ENCODE assay signal across 21 cellular contexts in the genomic region with DNA sequence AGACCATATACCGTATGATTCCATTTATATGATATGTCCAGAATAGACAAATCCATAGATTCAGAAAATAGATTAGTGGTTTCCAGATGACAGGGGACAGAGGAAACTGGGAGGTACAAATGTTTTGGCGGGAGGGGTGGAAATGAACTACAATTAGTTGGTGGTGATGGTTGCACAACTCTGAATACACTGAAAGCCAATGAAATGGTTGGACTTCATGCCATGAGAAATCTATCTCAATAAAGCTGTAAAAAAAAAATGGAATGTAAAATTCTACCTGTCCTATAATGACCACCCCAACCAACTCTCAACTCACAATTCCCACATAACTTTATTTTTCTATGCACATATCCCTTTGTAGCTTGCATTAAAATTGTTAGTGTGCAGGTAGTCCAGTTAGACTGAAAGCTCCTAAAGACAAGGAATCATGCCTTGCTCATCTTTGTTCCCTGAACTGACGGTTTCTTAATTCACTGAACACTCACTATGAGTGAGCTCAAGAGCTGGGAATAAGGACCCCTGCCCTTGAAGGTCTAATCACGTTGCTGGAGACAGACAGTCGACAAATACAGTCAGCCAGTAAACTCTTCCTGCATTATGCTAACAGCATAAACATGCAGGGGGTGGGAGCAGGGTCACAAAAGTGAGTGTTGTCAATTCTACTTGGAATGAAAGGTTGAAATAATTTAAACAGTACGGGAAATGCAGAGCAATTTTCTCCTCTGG. TPM values are rescaled to one million over a fixed set of nuclear protein-coding genes. Genes with fewer than 3 reads are reported as not detected.
DNase-seq lines count a peak whose midpoint lies in the region; ATAC-seq, FAIRE-seq and TF ChIP-seq lines count a peak whose summit lies in the region.
"Had no signal": no experiment of that assay in that cellular context is flagged by ENCODE, and none has a peak within 500 bp of the region (broad histone marks: within the 10 kb centered on the region; RNA-seq: fewer than 3 reads in every experiment).

No MANE protein-coding gene starts in this region.

- H3K4me3 ChIP-seq in CD8-positive, alpha-beta memory T cell (ENCODE audit: low read length): no peak overlapping the region
- peak overlapping the region; percentile 76 to 78 for H3K4me3 ChIP-seq in kidney (ENCODE audit: low read length in 2 of 2)
- H3K4me3 ChIP-seq: BLaER1, GM12878, tibial nerve had no signal

- no peak for TF ChIP-seq CTCF in kidney (IDR thresholded peaks at IDR 0.05; ENCODE audit: borderline replicate concordance, extremely low read depth, insufficient read depth)

- no peaks in the 10 kb centered on the region for H3K9me3 Mint-ChIP-seq in CD8-positive, alpha-beta memory T cell
- H3K9me3 Mint-ChIP-seq in activated T-helper 1 cell treated with anti-CD3 and anti-CD28 coated beads, Interleukin-12 subunit alpha, Interleukin-12 subunit beta, Interleukin-2, Interleukin-4 antibody, amounts not matched to agents 30 ng/mL and 10 ng/mL and 1 ng/mL, durations not matched to agents 14 hours and 24 hours and 36 hours: no peaks in the 10 kb centered on the region

- peaks cover 15% of the 10 kb centered on the region for H3K4me1 ChIP-seq in CD8-positive, alpha-beta memory T cell (ENCODE audit: insufficient read depth, low read length)
- H3K4me1 ChIP-seq in kidney (ENCODE audit: control insufficient read depth in 1 of 2, insufficient read depth in 1 of 2, low read depth in 1 of 2, low read length in 2 of 2): peaks cover 5% of the 10 kb centered on the region in 2 donors

- no peak for DNase-seq in CD8-positive, alpha-beta memory T cell
- DNase-seq in NCI-H2227 treated with DMSO at 0.1 percent for 48 hours (lab: John Stamatoyannopoulos, UW): peak; percentile 57
- DNase-seq in kidney: no peak
- DNase-seq in renal cortical epithelial cell (ENCODE audit: low read depth): peak; percentile 81
- no peak for DNase-seq in NCI-H1694 (lab: John Stamatoyannopoulos, UW)
- DNase-seq in activated T-helper 1 cell treated with anti-CD3 and anti-CD28 coated beads, Interleukin-12 subunit alpha, Interleukin-12 subunit beta, Interleukin-2, Interleukin-4 antibody, amounts not matched to agents 30 ng/mL and 10 ng/mL and 1 ng/mL, durations not matched to agents 14 hours and 24 hours and 36 hours (ENCODE audit: low spot score): no peak
- DNase-seq: activated CD4-positive, alpha-beta T cell treated with anti-CD3 and anti-CD28 coated beads for 4 hours; activated gamma-delta T cell treated with Interleukin-2 at 50 U/mL for 16 hours; effector CD4-positive, alpha-beta T cell; NCI-H1417 treated with DMSO at 0.1 percent for 48 hours; NCI-H345; occipital lobe; RPMI8226 had no signal

- no peak for FAIRE-seq in kidney (lab: Jason Lieb, UNC)
- FAIRE-seq: GM12878, H1, TTC549 had no signal

- peak overlapping the region; percentile 22 to 79 for H3K9ac ChIP-seq in kidney (ENCODE audit: low read length in 2 of 2)
- H3K9ac ChIP-seq: BLaER1 had no signal

- CTCF ChIA-PET in CD8-positive, alpha-beta memory T cell (lab: Charles Lee): interaction anchor here (1.0 kb wide), 1 partner anchor 73 kb away, joined by 3 read pairs; no protein-coding TSS in a partner anchor

- POLR2A ChIA-PET in CD8-positive, alpha-beta memory T cell (lab: Charles Lee): no interaction called here

- H3K36me3 ChIP-seq in CD8-positive, alpha-beta memory T cell (ENCODE audit: insufficient read depth, low read length): no peaks in the 10 kb centered on the region
- no peaks in the 10 kb centered on the region for H3K36me3 ChIP-seq in kidney (ENCODE audit: control insufficient read depth in 1 of 2, insufficient read depth in 2 of 2, low read length in 2 of 2)
- H3K36me3 ChIP-seq: BLaER1, esophagus muscularis mucosa, tibial nerve had no signal

- H3K27ac ChIP-seq in CD8-positive, alpha-beta memory T cell (ENCODE audit: low read depth, low read length): no peak overlapping the region
- H3K27ac ChIP-seq in kidney (ENCODE audit: low read depth in 2 of 2, low read length in 2 of 2): peak overlapping the region; percentile 33 to 73
- H3K27ac ChIP-seq: BLaER1, esophagus muscularis mucosa, tibial nerve had no signal

- peaks cover 2 to 8% of the 10 kb centered on the region in 2 donors for H3K27me3 Mint-ChIP-seq in CD8-positive, alpha-beta memory T cell
- H3K27me3 Mint-ChIP-seq in activated T-helper 1 cell treated with anti-CD3 and anti-CD28 coated beads, Interleukin-12 subunit alpha, Interleukin-12 subunit beta, Interleukin-2, Interleukin-4 antibody, amounts not matched to agents 30 ng/mL and 10 ng/mL and 1 ng/mL, durations not matched to agents 14 hours and 24 hours and 36 hours (ENCODE audit: insufficient read depth): peaks cover 42% of the 10 kb centered on the region

- H3K4me3 Mint-ChIP-seq in CD8-positive, alpha-beta memory T cell: peak overlapping the region in 4 of 7 donors; percentile 1 to 49 (median 15)
- no peak overlapping the region for H3K4me3 Mint-ChIP-seq in activated T-helper 1 cell treated with anti-CD3 and anti-CD28 coated beads, Interleukin-12 subunit alpha, Interleukin-12 subunit beta, Interleukin-2, Interleukin-4 antibody, amounts not matched to agents 30 ng/mL and 10 ng/mL and 1 ng/mL, durations not matched to agents 14 hours and 24 hours and 36 hours

- no peak for ATAC-seq in HG03565 (IDR thresholded peaks at IDR 0.05; ENCODE audit: unreplicated experiment)
- ATAC-seq: GM12878 had no signal

- no peak overlapping the region for H3K27ac Mint-ChIP-seq in CD8-positive, alpha-beta memory T cell
- H3K27ac Mint-ChIP-seq in activated T-helper 1 cell treated with anti-CD3 and anti-CD28 coated beads, Interleukin-12 subunit alpha, Interleukin-12 subunit beta, Interleukin-2, Interleukin-4 antibody, amounts not matched to agents 30 ng/mL and 10 ng/mL and 1 ng/mL, durations not matched to agents 14 hours and 24 hours and 36 hours: no peak overlapping the region

- intact Hi-C loops in kidney (cut with DNase I): no loop called here
- intact Hi-C loops in activated T-helper 1 cell treated with anti-CD3 and anti-CD28 coated beads, Interleukin-12 subunit alpha, Interleukin-12 subunit beta, Interleukin-2, Interleukin-4 antibody, amounts not matched to agents 30 ng/mL and 10 ng/mL and 1 ng/mL, durations not matched to agents 14 hours and 24 hours and 36 hours (cut with micrococcal nuclease): no loop called here

- H3K36me3 Mint-ChIP-seq in CD8-positive, alpha-beta memory T cell: no peaks in the 10 kb centered on the region
- no peaks in the 10 kb centered on the region for H3K36me3 Mint-ChIP-seq in activated T-helper 1 cell treated with anti-CD3 and anti-CD28 coated beads, Interleukin-12 subunit alpha, Interleukin-12 subunit beta, Interleukin-2, Interleukin-4 antibody, amounts not matched to agents 30 ng/mL and 10 ng/mL and 1 ng/mL, durations not matched to agents 14 hours and 24 hours and 36 hours (ENCODE audit: low read depth)

- no peaks in the 10 kb centered on the region for H3K27me3 ChIP-seq in CD8-positive, alpha-beta memory T cell (ENCODE audit: insufficient read depth, low read length, poor library complexity, severe bottlenecking)
- H3K27me3 ChIP-seq: BLaER1, tibial nerve had no signal

- no peaks in the 10 kb centered on the region for H3K9me3 ChIP-seq in CD8-positive, alpha-beta memory T cell (ENCODE audit: low read length)
- H3K9me3 ChIP-seq in kidney (ENCODE audit: control insufficient read depth in 1 of 2, low read length in 2 of 2): no peaks in the 10 kb centered on the region
- H3K9me3 ChIP-seq: esophagus muscularis mucosa, tibial nerve had no signal

- H3K4me1 Mint-ChIP-seq in CD8-positive, alpha-beta memory T cell: peaks cover 23 to 36% (median 23%) of the 10 kb centered on the region in 3 donors
- peaks cover 17% of the 10 kb centered on the region for H3K4me1 Mint-ChIP-seq in activated T-helper 1 cell treated with anti-CD3 and anti-CD28 coated beads, Interleukin-12 subunit alpha, Interleukin-12 subunit beta, Interleukin-2, Interleukin-4 antibody, amounts not matched to agents 30 ng/mL and 10 ng/mL and 1 ng/mL, durations not matched to agents 14 hours and 24 hours and 36 hours (ENCODE audit: low read depth)

RNA-seq across cellular contexts. Expression of a gene that starts 1.4 kb away (rescaled TPM):
- not detected for total RNA-seq in CD8-positive, alpha-beta memory T cell
- not detected for polyA plus RNA-seq in CD8-positive, alpha-beta memory T cell
- 110 TPM for total RNA-seq in kidney
- 22.1 TPM for polyA plus RNA-seq in kidney (ENCODE audit: insufficient read depth, low read depth, low replicate concordance)
- total RNA-seq in renal cortical epithelial cell: 286 and 494 TPM in 2 replicates
- total RNA-seq in activated T-helper 1 cell treated with anti-CD3 and anti-CD28 coated beads, Interleukin-12 subunit alpha, Interleukin-12 subunit beta, Interleukin-2, Interleukin-4 antibody, amounts not matched to agents 30 ng/mL and 10 ng/mL and 1 ng/mL, durations not matched to agents 14 hours and 24 hours and 36 hours: not detected in 2 replicates
- total RNA-seq: aorta, esophagus muscularis mucosa, tibial nerve had no signal

RNA-seq across cellular contexts. Expression of a gene that starts 46.3 kb away (rescaled TPM):
- total RNA-seq in CD8-positive, alpha-beta memory T cell: 10 to 100 TPM; 30.1 to 31.5 TPM
- polyA plus RNA-seq in CD8-positive, alpha-beta memory T cell: 17.4 TPM
- total RNA-seq in kidney: 23.6 TPM
- 27.8 TPM for polyA plus RNA-seq in kidney (ENCODE audit: insufficient read depth, low read depth, low replicate concordance)
- total RNA-seq in renal cortical epithelial cell: 55.6 and 58.9 TPM in 2 replicates
- total RNA-seq in activated T-helper 1 cell treated with anti-CD3 and anti-CD28 coated beads, Interleukin-12 subunit alpha, Interleukin-12 subunit beta, Interleukin-2, Interleukin-4 antibody, amounts not matched to agents 30 ng/mL and 10 ng/mL and 1 ng/mL, durations not matched to agents 14 hours and 24 hours and 36 hours: 30.3 and 30.7 TPM in 2 replicates

Comparison
In these comparisons a context has a peak if more than half of its experiments do, and no peak if none do; other contexts are left out.
1. DNase-seq: peak in NCI-H2227 treated with DMSO at 0.1 percent for 48 hours (single experiment) and renal cortical epithelial cell (single experiment); none in CD8-positive, alpha-beta memory T cell (0 of 5), kidney (single experiment), NCI-H1694 (single experiment) and activated T-helper 1 cell treated with anti-CD3 and anti-CD28 coated beads, Interleukin-12 subunit alpha, Interleukin-12 subunit beta, Interleukin-2, Interleukin-4 antibody, amounts not matched to agents 30 ng/mL and 10 ng/mL and 1 ng/mL, durations not matched to agents 14 hours and 24 hours and 36 hours (single experiment).
2. RNA of a gene that starts 1.4 kb away (total RNA-seq): 286 to 494 TPM in renal cortical epithelial cell and 110 TPM in kidney (single experiment); not detected in CD8-positive, alpha-beta memory T cell and not detected in activated T-helper 1 cell treated with anti-CD3 and anti-CD28 coated beads, Interleukin-12 subunit alpha, Interleukin-12 subunit beta, Interleukin-2, Interleukin-4 antibody, amounts not matched to agents 30 ng/mL and 10 ng/mL and 1 ng/mL, durations not matched to agents 14 hours and 24 hours and 36 hours; every median in the first group is over 10 times any median in the second.